Comparison of ENCODE assay signal across 1 cellular context in genomic region chr10:110499796-110500514, GRCh38.
TF ChIP-seq lines count a peak whose summit lies in the region.

No MANE protein-coding gene starts in this region.

TF ChIP-seq in GM12878, 131 proteins besides CTCF, POLR2A, EP300 and RAD21 (continued from another document):
- TF ChIP-seq ELK1 (IDR thresholded peaks at IDR 0.05; ENCODE audit: low read depth, low read length): no peak
- no peak for TF ChIP-seq TCF3 (IDR thresholded peaks at IDR 0.05; ENCODE audit: borderline replicate concordance, insufficient read depth, low read depth, low read length)
- no peak for TF ChIP-seq SMARCA5 (IDR thresholded peaks at IDR 0.05)
- TF ChIP-seq BCL11A (IDR thresholded peaks at IDR 0.05; ENCODE audit: low read depth, low read length): no peak
- TF ChIP-seq POLR2AphosphoS5 (IDR thresholded peaks at IDR 0.05; ENCODE audit: low read length): peak; percentile 12; the same call in 1 of the 2 replicates
- no peak for TF ChIP-seq IKZF1 (conservative IDR thresholded peaks at IDR 0.05)
- peak; percentile 13; the same call in 1 of the 2 replicates for TF ChIP-seq SIN3A (IDR thresholded peaks at IDR 0.05; ENCODE audit: low read depth, low read length)
- no peak for TF ChIP-seq RBBP5 (conservative IDR thresholded peaks at IDR 0.05)
- TF ChIP-seq RCOR1 (conservative IDR thresholded peaks at IDR 0.05; ENCODE audit: low read depth, low read length): 0 out of 2 replicates have a peak, but pooled peaks have one; percentile 21
- no peak for TF ChIP-seq ATF2 (IDR thresholded peaks at IDR 0.05; ENCODE audit: low read length)
- peak; percentile 19 for TF ChIP-seq MEF2B (IDR thresholded peaks at IDR 0.05; ENCODE audit: partially characterized antibody, poor library complexity, severe bottlenecking)
- TF ChIP-seq RUNX3 (IDR thresholded peaks at IDR 0.05; ENCODE audit: low read length): no peak
- TF ChIP-seq PAX5 (IDR thresholded peaks at IDR 0.05; ENCODE audit: borderline replicate concordance, low read depth, low read length): no peak
- TF ChIP-seq CHD1 (IDR thresholded peaks at IDR 0.05; ENCODE audit: low read depth, low read length): peak; percentile 11; the same call in 1 of the 2 replicates
- TF ChIP-seq STAT3 (IDR thresholded peaks at IDR 0.05; ENCODE audit: low read depth, low read length): 0 out of 2 replicates have a peak, but pooled peaks have one; percentile 9
- TF ChIP-seq KDM1A (IDR thresholded peaks at IDR 0.05; ENCODE audit: borderline replicate concordance): no peak
